ENCODE assay signal across 16 cellular contexts in the genomic region with DNA sequence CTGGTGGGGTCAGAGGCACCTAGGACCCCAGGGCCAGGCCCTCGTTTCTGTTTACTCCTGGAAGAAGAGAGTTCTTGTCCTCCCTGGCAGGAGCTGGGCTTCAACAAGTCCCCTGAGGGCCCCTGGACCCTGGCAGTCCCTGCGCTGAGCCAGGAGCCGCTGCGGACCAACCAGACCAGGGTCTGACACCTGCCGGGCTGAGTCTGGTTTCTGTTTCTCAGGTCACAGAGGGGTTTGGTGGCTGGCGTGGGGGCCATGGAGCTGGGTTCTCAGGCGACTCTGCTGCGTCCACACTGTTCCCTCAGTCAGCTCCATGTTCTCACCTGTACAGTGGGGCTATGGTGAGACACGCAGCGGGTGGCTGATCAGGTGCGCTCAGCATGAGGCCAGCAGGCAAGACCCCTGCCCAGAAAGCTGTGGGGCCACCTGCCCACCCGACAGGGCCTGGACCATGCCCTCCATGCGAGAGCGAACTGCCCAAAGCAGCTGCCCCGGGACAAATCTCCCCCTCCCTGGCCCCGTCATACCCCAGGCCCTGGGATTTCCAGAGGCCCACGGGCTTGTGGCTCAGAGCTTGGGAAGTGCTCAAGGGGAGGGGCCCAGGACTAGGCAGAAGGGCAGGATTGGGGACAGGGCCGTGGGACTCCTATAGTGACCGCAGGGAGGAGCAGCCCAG. TPM values are rescaled to one million over a fixed set of nuclear protein-coding genes. Genes with fewer than 3 reads are reported as not detected.
DNase-seq lines count a peak whose midpoint lies in the region; ATAC-seq and TF ChIP-seq lines count a peak whose summit lies in the region.
"Had no signal": no experiment of that assay in that cellular context is flagged by ENCODE, and none has a peak within 500 bp of the region (broad histone marks: within the 10 kb centered on the region; RNA-seq: fewer than 3 reads in every experiment).

No MANE protein-coding gene starts in this region.

- H3K4me3 ChIP-seq in left ventricle myocardium inferior (no peak overlapping the region), right atrium auricular region (no peak overlapping the region), neuronal stem cell (ENCODE audit: low read length in 2 of 2) (no peak overlapping the region), upper lobe of right lung (no peak overlapping the region), GM23248 (no peak overlapping the region)
- H3K4me3 ChIP-seq in naive thymus-derived CD4-positive, alpha-beta T cell (ENCODE audit: low read length): no peak overlapping the region
- H3K4me3 ChIP-seq: A549 had no signal

- peaks cover 13% of the 10 kb centered on the region; the same call in 1 of the 2 replicates for H3F3A ChIP-seq in GM23248 (ENCODE audit: insufficient read depth)

- H3K4me1 ChIP-seq in left ventricle myocardium inferior (peaks cover 64% of the 10 kb centered on the region), right atrium auricular region (peaks cover 0 to 66% of the 10 kb centered on the region in 2 donors), neuronal stem cell (ENCODE audit: control insufficient read depth in 2 of 2, insufficient read depth in 1 of 2, low read depth in 1 of 2, low read length in 2 of 2) (peaks cover 35 to 40% of the 10 kb centered on the region in 2 donors), upper lobe of right lung (peaks cover 63% of the 10 kb centered on the region), GM23248 (ENCODE audit: insufficient read depth) (peaks cover 25% of the 10 kb centered on the region), foreskin keratinocyte (peaks cover 8% of the 10 kb centered on the region)
- no peaks in the 10 kb centered on the region for H3K4me1 ChIP-seq in naive thymus-derived CD4-positive, alpha-beta T cell (ENCODE audit: control insufficient read depth in 2 of 2, insufficient read depth in 2 of 2, low read length in 2 of 2)

- no peak overlapping the region for H3K27ac Mint-ChIP-seq in naive thymus-derived CD4-positive, alpha-beta T cell
- H3K27ac Mint-ChIP-seq: activated CD4-positive, alpha-beta memory T cell treated with anti-CD3 and anti-CD28 coated beads for 36 hours; activated naive CD4-positive, alpha-beta T cell treated with anti-CD3 and anti-CD28 coated beads, Interleukin-2, amount 50 U/mL, for 24 hours; activated T-cell treated with anti-CD3 and anti-CD28 coated beads, Interleukin-2, amount 50 U/mL, for 24 hours; CD4-positive, CD25-positive, alpha-beta regulatory T cell; stimulated activated memory B cell treated with anti-CD40 and anti-IgM and Interleukin-4, amounts not matched to agents 10 μg/mL and 1 μg/mL and 100 μg/mL, for 72 hours had no signal

- H3K4me2 ChIP-seq in neuronal stem cell (ENCODE audit: insufficient read depth, low read length, poor library complexity, severe bottlenecking) (no peak overlapping the region), GM23248 (ENCODE audit: unreplicated experiment) (no peak overlapping the region)
- H3K4me2 ChIP-seq: A549 had no signal

- peak overlapping the region; percentile 85 for H2AK5ac ChIP-seq in neuronal stem cell (ENCODE audit: low read depth, low read length)

- no peak for DNase-seq in left ventricle myocardium inferior
- no peak for DNase-seq in Right ventricle myocardium inferior (ENCODE audit: missing footprints)
- no peak for DNase-seq in right atrium auricular region (ENCODE audit: low spot score)
- DNase-seq in neuronal stem cell (ENCODE audit: low spot score): no peak
- no peak for DNase-seq in upper lobe of right lung
- DNase-seq in naive thymus-derived CD4-positive, alpha-beta T cell: no peak
- no peak for DNase-seq in GM23248
- DNase-seq in foreskin keratinocyte: no peak
- DNase-seq: activated CD4-positive, alpha-beta memory T cell treated with anti-CD3 and anti-CD28 coated beads for 36 hours; activated T-cell treated with anti-CD3 and anti-CD28 coated beads, Interleukin-2, amount 50 U/mL, for 24 hours; CD4-positive, CD25-positive, alpha-beta regulatory T cell; NCI-H146 had no signal

- peaks cover 0 to 6% (median 2%) of the 10 kb centered on the region in 7 donors for H3K4me1 Mint-ChIP-seq in naive thymus-derived CD4-positive, alpha-beta T cell
- H3K4me1 Mint-ChIP-seq: activated naive CD4-positive, alpha-beta T cell treated with anti-CD3 and anti-CD28 coated beads, Interleukin-2, amount 50 U/mL, for 24 hours; CD4-positive, CD25-positive, alpha-beta regulatory T cell had no signal

- H3K9ac ChIP-seq in neuronal stem cell (ENCODE audit: low read depth, low read length, poor library complexity) (no peak overlapping the region), GM23248 (no peak overlapping the region; the same call in 1 of the 2 replicates)

- peak overlapping the region; percentile 69 for H3K18ac ChIP-seq in neuronal stem cell (ENCODE audit: low read length)

- H2BK120ac ChIP-seq in neuronal stem cell (ENCODE audit: low read depth, low read length): peak overlapping the region; percentile 94

- no peaks in the 10 kb centered on the region for H4K20me1 ChIP-seq in GM23248 (ENCODE audit: insufficient read depth)

- no peaks in the 10 kb centered on the region for H3K9me2 ChIP-seq in GM23248 (ENCODE audit: insufficient read depth)

- no peaks in the 10 kb centered on the region for H3K27me3 ChIP-seq in left ventricle myocardium inferior (ENCODE audit: low read depth)
- H3K27me3 ChIP-seq in right atrium auricular region: no peaks in the 10 kb centered on the region
- no peaks in the 10 kb centered on the region for H3K27me3 ChIP-seq in neuronal stem cell (ENCODE audit: control insufficient read depth in 3 of 3, insufficient read depth in 3 of 3, low read depth in 1 of 3, low read length in 3 of 3)
- H3K27me3 ChIP-seq in upper lobe of right lung: no peaks in the 10 kb centered on the region
- H3K27me3 ChIP-seq in naive thymus-derived CD4-positive, alpha-beta T cell (ENCODE audit: control insufficient read depth in 2 of 2, insufficient read depth in 2 of 2, low read length in 2 of 2): no peaks in the 10 kb centered on the region
- no peaks in the 10 kb centered on the region for H3K27me3 ChIP-seq in GM23248 (replicated peaks; ENCODE audit: insufficient read depth)
- no peaks in the 10 kb centered on the region for H3K27me3 ChIP-seq in foreskin keratinocyte

- H3K23ac ChIP-seq in neuronal stem cell (ENCODE audit: low read depth, low read length, poor library complexity): peak overlapping the region; percentile 80

- intact Hi-C loops in left ventricle myocardium inferior (cut with micrococcal nuclease): no loop called here
- intact Hi-C loops in Right ventricle myocardium inferior (cut with DNase I): loop anchor here (2.0 kb wide), 1 partner anchor 17 kb away; a partner anchor contains a TSS
- intact Hi-C loops in upper lobe of right lung (cut with DNase I): no loop called here
- intact Hi-C loops in naive thymus-derived CD4-positive, alpha-beta T cell (cut with micrococcal nuclease): no loop called here

- no peak overlapping the region for H3K4me3 Mint-ChIP-seq in naive thymus-derived CD4-positive, alpha-beta T cell
- H3K4me3 Mint-ChIP-seq: activated CD4-positive, alpha-beta memory T cell treated with anti-CD3 and anti-CD28 coated beads for 36 hours; activated naive CD4-positive, alpha-beta T cell treated with anti-CD3 and anti-CD28 coated beads, Interleukin-2, amount 50 U/mL, for 24 hours; activated T-cell treated with anti-CD3 and anti-CD28 coated beads, Interleukin-2, amount 50 U/mL, for 24 hours; brain; CD4-positive, CD25-positive, alpha-beta regulatory T cell; stimulated activated memory B cell treated with anti-CD40 and anti-IgM and Interleukin-4, amounts not matched to agents 10 μg/mL and 1 μg/mL and 100 μg/mL, for 72 hours had no signal

- POLR2A ChIA-PET in naive thymus-derived CD4-positive, alpha-beta T cell (lab: Charles Lee): no interaction called here

- peak overlapping the region; percentile 78 for H3K4ac ChIP-seq in neuronal stem cell (ENCODE audit: low read length)

- peak overlapping the region; percentile 100 for H2BK15ac ChIP-seq in neuronal stem cell (ENCODE audit: low read length)

- peak overlapping the region; percentile 100 for H2BK12ac ChIP-seq in neuronal stem cell (ENCODE audit: low read length)

- ATAC-seq in Right ventricle myocardium inferior (no peak), upper lobe of right lung (peak; percentile 27), foreskin keratinocyte (no peak)
- ATAC-seq in naive thymus-derived CD4-positive, alpha-beta T cell: no peak

- H3K79me1 ChIP-seq in neuronal stem cell (ENCODE audit: low read depth, low read length): no peaks in the 10 kb centered on the region

- in situ Hi-C loops in GM23248 (cut with MboI): no loop called here

- TF ChIP-seq CTCF in left ventricle myocardium inferior (IDR thresholded peaks at IDR 0.05; ENCODE audit: borderline replicate concordance) (no peak), right atrium auricular region (IDR thresholded peaks at IDR 0.05) (no peak), upper lobe of right lung (IDR thresholded peaks at IDR 0.05) (no peak), foreskin keratinocyte (conservative IDR thresholded peaks at IDR 0.05) (no peak)

- no peak overlapping the region for H4K91ac ChIP-seq in neuronal stem cell (ENCODE audit: low read depth, low read length, poor library complexity)

- H3K36me3 ChIP-seq in left ventricle myocardium inferior (no peaks in the 10 kb centered on the region), right atrium auricular region (no peaks in the 10 kb centered on the region), neuronal stem cell (replicated peaks in 1 of 2; ENCODE audit: control insufficient read depth in 2 of 2, insufficient read depth in 2 of 2, low read length in 2 of 2) (no peaks in the 10 kb centered on the region), upper lobe of right lung (no peaks in the 10 kb centered on the region), GM23248 (ENCODE audit: low read depth) (no peaks in the 10 kb centered on the region)
- H3K36me3 ChIP-seq in naive thymus-derived CD4-positive, alpha-beta T cell (ENCODE audit: control insufficient read depth in 2 of 3, insufficient read depth in 3 of 3, low read length in 3 of 3): no peaks in the 10 kb centered on the region

- H2BK5ac ChIP-seq in neuronal stem cell (ENCODE audit: low read length): peak overlapping the region; percentile 97

- CTCF ChIA-PET in naive thymus-derived CD4-positive, alpha-beta T cell (lab: Charles Lee): no interaction called here

- no peak overlapping the region for H2AFZ ChIP-seq in neuronal stem cell (ENCODE audit: low read length)
- H2AFZ ChIP-seq in GM23248: no peak overlapping the region

- no peaks in the 10 kb centered on the region for H3K79me2 ChIP-seq in GM23248 (ENCODE audit: insufficient read depth)

- H3K9me3 Mint-ChIP-seq in naive thymus-derived CD4-positive, alpha-beta T cell: peaks cover 0 to 13% (median 3%) of the 10 kb centered on the region in 11 donors
- H3K9me3 Mint-ChIP-seq: activated naive CD4-positive, alpha-beta T cell treated with anti-CD3 and anti-CD28 coated beads, Interleukin-2, amount 50 U/mL, for 24 hours had no signal

- H3K27me3 Mint-ChIP-seq in naive thymus-derived CD4-positive, alpha-beta T cell: no peaks in the 10 kb centered on the region
- H3K27me3 Mint-ChIP-seq: activated CD4-positive, alpha-beta memory T cell treated with anti-CD3 and anti-CD28 coated beads for 36 hours; activated naive CD4-positive, alpha-beta T cell treated with anti-CD3 and anti-CD28 coated beads, Interleukin-2, amount 50 U/mL, for 24 hours; activated T-cell treated with anti-CD3 and anti-CD28 coated beads, Interleukin-2, amount 50 U/mL, for 24 hours; brain; CD4-positive, CD25-positive, alpha-beta regulatory T cell had no signal

- H3K9me3 ChIP-seq in left ventricle myocardium inferior (replicated peaks) (no peaks in the 10 kb centered on the region), right atrium auricular region (no peaks in the 10 kb centered on the region), neuronal stem cell (replicated peaks in 1 of 2; ENCODE audit: control insufficient read depth in 2 of 2, insufficient read depth in 1 of 2, low read depth in 1 of 2, low read length in 2 of 2) (peaks cover 4 to 19% of the 10 kb centered on the region in 2 donors), upper lobe of right lung (no peaks in the 10 kb centered on the region), GM23248 (ENCODE audit: low read depth) (no peaks in the 10 kb centered on the region)
- no peaks in the 10 kb centered on the region for H3K9me3 ChIP-seq in naive thymus-derived CD4-positive, alpha-beta T cell (ENCODE audit: control insufficient read depth in 2 of 3, low read length in 3 of 3)

- no peak overlapping the region for H4K8ac ChIP-seq in neuronal stem cell (ENCODE audit: low read depth, low read length)

- peaks cover 0 to 2% (median 2%) of the 10 kb centered on the region in 5 donors for H3K36me3 Mint-ChIP-seq in naive thymus-derived CD4-positive, alpha-beta T cell
- H3K36me3 Mint-ChIP-seq: activated CD4-positive, alpha-beta memory T cell treated with anti-CD3 and anti-CD28 coated beads for 36 hours; activated naive CD4-positive, alpha-beta T cell treated with anti-CD3 and anti-CD28 coated beads, Interleukin-2, amount 50 U/mL, for 24 hours; brain; CD4-positive, CD25-positive, alpha-beta regulatory T cell had no signal

- no CpG with 5 or more reads among the region's 19 CpGs for WGBS in neuronal stem cell (ENCODE audit: extremely low coverage in 2 of 2, insufficient read length in 2 of 2, insufficient replicate concordance in 1 of 2), 2 donors
- 78 to 85% methylated on average over 18 to 19 of the region's 19 CpGs for WGBS in GM23248 (ENCODE audit: low coverage in 1 of 2, low lambda C conversion rate in 2 of 2, missing lambda C conversion rate in 2 of 2), 2 experiments

- H3K27ac ChIP-seq in left ventricle myocardium inferior (replicated peaks) (peak overlapping the region; percentile 92), right atrium auricular region (peak overlapping the region; percentile 72 to 78), neuronal stem cell (replicated peaks; ENCODE audit: low read length) (no peak overlapping the region), upper lobe of right lung (peak overlapping the region; percentile 74), GM23248 (no peak overlapping the region), foreskin keratinocyte (no peak overlapping the region)
- no peak overlapping the region for H3K27ac ChIP-seq in naive thymus-derived CD4-positive, alpha-beta T cell (ENCODE audit: low read depth, low read length)

- peak overlapping the region; percentile 67 for H3K14ac ChIP-seq in neuronal stem cell (ENCODE audit: low read length)

RNA-seq across cellular contexts. Expression of a gene that starts 17.9 kb away (rescaled TPM):
- total RNA-seq in left ventricle myocardium inferior: 17.6 TPM
- 18.7 TPM for total RNA-seq in Right ventricle myocardium inferior
- total RNA-seq in right atrium auricular region: 10 to 100 TPM; 14.2 to 39.7 TPM
- 32.9 TPM for polyA plus RNA-seq in neuronal stem cell (2013, experiment 1 of 2)
- polyA plus RNA-seq in neuronal stem cell (2013, experiment 2 of 2): 33.2 TPM
- 114 TPM for total RNA-seq in upper lobe of right lung
- 10 to 100 TPM; 49.7 to 92.9 (median 58.0) TPM for total RNA-seq in naive thymus-derived CD4-positive, alpha-beta T cell
- 1 to 10 TPM; 1.9 to 7.1 TPM for polyA plus RNA-seq in naive thymus-derived CD4-positive, alpha-beta T cell
- 5.2 and 5.7 TPM in 2 replicates for total RNA-seq in GM23248 (2014; rRNA removed; shearing (Covaris generic))
- polyA plus RNA-seq in GM23248 (2016; fragmentation: Nextera tagmentation; extraction: Ambion mirVana): 1.5 TPM in 2 replicates
- total RNA-seq in foreskin keratinocyte: 41.9 and 49.8 TPM in 2 replicates
- polyA plus RNA-seq in foreskin keratinocyte: 8.3 and 11.7 TPM in 2 replicates

Comparison
In these comparisons a context has a peak if more than half of its experiments do, and no peak if none do; other contexts are left out.
1. H3K27ac ChIP-seq: peak in left ventricle myocardium inferior (single experiment), right atrium auricular region (2 of 2) and upper lobe of right lung (single experiment); none in neuronal stem cell (single experiment), naive thymus-derived CD4-positive, alpha-beta T cell (single experiment), GM23248 (single experiment) and foreskin keratinocyte (single experiment).